20 cellular contexts compared by ENCODE assay signal in the genomic region with DNA sequence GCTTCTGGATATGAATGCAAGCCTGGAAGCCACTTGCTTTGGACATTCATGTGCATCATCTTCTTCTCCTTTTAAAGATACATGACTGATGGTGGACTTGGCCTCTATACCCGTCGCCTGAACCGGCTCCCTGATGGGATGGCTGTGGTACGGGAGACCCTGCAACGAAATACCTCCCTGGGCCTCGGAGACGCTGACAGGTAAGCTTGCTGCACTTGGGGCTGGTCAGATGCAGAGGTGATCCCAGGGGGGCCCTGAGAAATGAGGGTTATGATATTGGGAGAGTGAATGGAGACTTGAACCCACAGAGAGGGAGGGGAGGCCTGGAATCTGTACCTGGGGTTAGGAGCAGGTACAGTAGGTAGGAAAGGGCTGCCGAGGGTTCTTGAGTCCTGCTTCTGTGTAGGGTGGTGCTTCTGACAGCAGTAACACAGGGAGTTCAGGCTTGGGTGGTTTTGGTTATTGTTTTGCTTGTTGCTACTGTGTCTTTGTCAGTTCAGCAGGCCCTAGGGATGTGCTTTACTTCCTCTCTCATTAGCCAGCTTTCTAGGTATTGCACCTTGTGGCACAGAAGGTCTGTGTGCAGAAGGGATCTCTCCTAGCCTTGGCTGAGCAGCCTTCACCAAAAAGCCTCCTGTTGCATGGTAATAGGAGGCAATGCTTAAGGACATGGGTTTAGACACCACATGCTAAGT.
DNase-seq lines count a peak whose midpoint lies in the region; ATAC-seq and TF ChIP-seq lines count a peak whose summit lies in the region.
"Had no signal": no experiment of that assay in that cellular context is flagged by ENCODE, and none has a peak within 500 bp of the region (broad histone marks: within the 10 kb centered on the region; RNA-seq: fewer than 3 reads in every experiment).

No MANE protein-coding gene starts in this region.

- H3K36me3 ChIP-seq in esophagus muscularis mucosa: peaks cover 0 to 17% (median 4%) of the 10 kb centered on the region in 4 donors
- H3K36me3 ChIP-seq: HAP-1, prostate gland, spleen had no signal

- TF ChIP-seq CTCF in esophagus muscularis mucosa (IDR thresholded peaks at IDR 0.05): no peak

- no peaks in the 10 kb centered on the region for H3K9me3 Mint-ChIP-seq in stimulated activated memory B cell treated with anti-CD40 and anti-IgM and Interleukin-4, amounts not matched to agents 10 μg/mL and 1 μg/mL and 100 μg/mL, for 72 hours

- no peaks in the 10 kb centered on the region for H3K27me3 ChIP-seq in esophagus muscularis mucosa
- H3K27me3 ChIP-seq: dorsolateral prefrontal cortex had no signal

- H3K4me3 Mint-ChIP-seq in stimulated activated memory B cell treated with anti-CD40 and anti-IgM and Interleukin-4, amounts not matched to agents 10 μg/mL and 1 μg/mL and 100 μg/mL, for 72 hours: no peak overlapping the region
- H3K4me3 Mint-ChIP-seq: activated CD8-positive, alpha-beta memory T cell treated with anti-CD3 and anti-CD28 coated beads, Interleukin-2, amount 10 ng/mL, durations not matched to agents 7 days and 5 days had no signal

- no peaks in the 10 kb centered on the region for H3K9me3 ChIP-seq in esophagus muscularis mucosa
- H3K9me3 ChIP-seq: HAP-1, prostate gland, spleen had no signal

- no peak overlapping the region for H3K4me3 ChIP-seq in esophagus muscularis mucosa
- H3K4me3 ChIP-seq: dorsolateral prefrontal cortex, HAP-1, prostate gland, spleen had no signal

- peaks cover 59 to 98% (median 81%) of the 10 kb centered on the region in 4 donors for H3K4me1 ChIP-seq in esophagus muscularis mucosa
- H3K4me1 ChIP-seq: HAP-1, prostate gland had no signal

- H3K27ac ChIP-seq in esophagus muscularis mucosa (replicated peaks in 1 of 4): peak overlapping the region; percentile 69 to 82 (median 78)
- H3K27ac ChIP-seq: prostate gland, spleen had no signal

- no peak for TF ChIP-seq POLR2A in esophagus muscularis mucosa (IDR thresholded peaks at IDR 0.05; ENCODE audit: low read depth)

- intact Hi-C loops in esophagus muscularis mucosa (cut with DNase I): no loop called here

- WGBS in esophagus muscularis mucosa: 83% methylated on average over 8 of the region's 8 CpGs

- DNase-seq in esophagus muscularis mucosa (ENCODE audit: extremely low spot score): no peak
- no peak for DNase-seq in NCI-H2171 (lab: John Stamatoyannopoulos, UW)
- DNase-seq in DMS153 (lab: John Stamatoyannopoulos, UW): no peak
- no peak for DNase-seq in NCI-H146 treated with DMSO at 0.1 percent for 48 hours (lab: John Stamatoyannopoulos, UW; ENCODE audit: unreplicated experiment)
- DNase-seq: activated CD4-positive, alpha-beta T cell treated with anti-CD3 and anti-CD28 coated beads for 4 hours; activated CD8-positive, alpha-beta memory T cell treated with anti-CD3 and anti-CD28 coated beads, Interleukin-2, amount 10 ng/mL, durations not matched to agents 7 days and 5 days; dorsolateral prefrontal cortex; Kasumi-1; midbrain; NCI-H1092; NCI-H2107; NCI-H526 treated with DMSO at 0.1 percent for 48 hours; spleen; SW 1271 had no signal

- no peak overlapping the region for H3K27ac Mint-ChIP-seq in stimulated activated memory B cell treated with anti-CD40 and anti-IgM and Interleukin-4, amounts not matched to agents 10 μg/mL and 1 μg/mL and 100 μg/mL, for 72 hours
- H3K27ac Mint-ChIP-seq: activated CD8-positive, alpha-beta memory T cell treated with anti-CD3 and anti-CD28 coated beads, Interleukin-2, amount 10 ng/mL, durations not matched to agents 7 days and 5 days had no signal

- peaks cover 25% of the 10 kb centered on the region for H3K4me1 Mint-ChIP-seq in stimulated activated memory B cell treated with anti-CD40 and anti-IgM and Interleukin-4, amounts not matched to agents 10 μg/mL and 1 μg/mL and 100 μg/mL, for 72 hours

- no peak for TF ChIP-seq EP300 in esophagus muscularis mucosa (IDR thresholded peaks at IDR 0.05)

- H3K27me3 Mint-ChIP-seq in stimulated activated memory B cell treated with anti-CD40 and anti-IgM and Interleukin-4, amounts not matched to agents 10 μg/mL and 1 μg/mL and 100 μg/mL, for 72 hours: peaks cover 28% of the 10 kb centered on the region

- ATAC-seq in GM18511 (IDR thresholded peaks at IDR 0.05; ENCODE audit: unreplicated experiment) (peak; percentile 53), HG03442 (IDR thresholded peaks at IDR 0.05; ENCODE audit: unreplicated experiment) (peak; percentile 40), GM18502 (IDR thresholded peaks at IDR 0.05; ENCODE audit: poor library complexity, unreplicated experiment) (no peak)
- ATAC-seq in stimulated activated memory B cell treated with anti-CD40 and anti-IgM and Interleukin-4, amounts not matched to agents 10 μg/mL and 1 μg/mL and 100 μg/mL, for 72 hours: peak; percentile 84
- ATAC-seq: activated CD8-positive, alpha-beta memory T cell treated with anti-CD3 and anti-CD28 coated beads, Interleukin-2, amount 10 ng/mL, durations not matched to agents 7 days and 5 days had no signal

- no peaks in the 10 kb centered on the region for H3K36me3 Mint-ChIP-seq in stimulated activated memory B cell treated with anti-CD40 and anti-IgM and Interleukin-4, amounts not matched to agents 10 μg/mL and 1 μg/mL and 100 μg/mL, for 72 hours
- H3K36me3 Mint-ChIP-seq: activated CD8-positive, alpha-beta memory T cell treated with anti-CD3 and anti-CD28 coated beads, Interleukin-2, amount 10 ng/mL, durations not matched to agents 7 days and 5 days had no signal
